Comparison of ENCODE assay signal across 8 cellular contexts in genomic region chr18:22933958-22934423, GRCh38. TPM values are rescaled to one million over a fixed set of nuclear protein-coding genes. Genes with fewer than 3 reads are reported as not detected.
DNase-seq lines count a peak whose midpoint lies in the region; ATAC-seq and TF ChIP-seq lines count a peak whose summit lies in the region.

No MANE protein-coding gene starts in this region.

- no peak for DNase-seq in CD4-positive, alpha-beta memory T cell
- DNase-seq in MG63 (no peak), choroid plexus epithelial cell (ENCODE audit: low read depth) (peak; percentile 19), nephron progenitor cell (no peak), putamen (ENCODE audit: low spot score) (no peak), RPMI8226 (no peak), HCEC 1CT (no peak)

- no peak for TF ChIP-seq CTCF in choroid plexus epithelial cell (conservative IDR thresholded peaks at IDR 0.05; ENCODE audit: low read depth, low read length)
- TF ChIP-seq CTCF in nephron progenitor cell (IDR thresholded peaks at IDR 0.05) = no peak

- peaks cover 7% of the 10 kb centered on the region for H3K4me1 ChIP-seq in CD4-positive, alpha-beta memory T cell (ENCODE audit: insufficient read depth, low read length)

- H3K4me3 ChIP-seq in CD4-positive, alpha-beta memory T cell (ENCODE audit: low read length in 2 of 2) = peak overlapping the region; percentile 59 to 90
- H3K4me3 ChIP-seq in MG63 (peak overlapping the region; percentile 83), choroid plexus epithelial cell (ENCODE audit: low read depth, low read length) (peak overlapping the region; percentile 86)

- intact Hi-C loops in CD4-positive, alpha-beta memory T cell (cut with micrococcal nuclease) = loop anchor here (2.0 to 5.0 kb wide), 5 partner anchors 137 to 653 kb away; partner anchors contain the start of genes NPC1, RIOK3 and RMC1

- peak overlapping the region; percentile 62 to 98 (median 93) for H3K27ac Mint-ChIP-seq in CD4-positive, alpha-beta memory T cell
- peak overlapping the region; percentile 83 for H3K27ac Mint-ChIP-seq in nephron progenitor cell

- POLR2A ChIA-PET in CD4-positive, alpha-beta memory T cell (lab: Charles Lee; ENCODE audit: partially characterized antibody) = interaction anchor here (1.3 kb wide), 1 partner anchor 50 kb away, joined by 5 read pairs; no protein-coding TSS in a partner anchor

- no peaks in the 10 kb centered on the region for H3K27me3 ChIP-seq in CD4-positive, alpha-beta memory T cell (ENCODE audit: insufficient read depth, low read length)
- H3K27me3 ChIP-seq in MG63 = no peaks in the 10 kb centered on the region

- peak overlapping the region; percentile 82 for H3K27ac ChIP-seq in CD4-positive, alpha-beta memory T cell (ENCODE audit: low read depth, low read length)

- peaks cover 0 to 2% of the 10 kb centered on the region in 2 donors for H3K36me3 Mint-ChIP-seq in CD4-positive, alpha-beta memory T cell
- H3K36me3 Mint-ChIP-seq in nephron progenitor cell (ENCODE audit: low read depth) = peaks cover 27% of the 10 kb centered on the region

- no peaks in the 10 kb centered on the region for H3K9me3 Mint-ChIP-seq in CD4-positive, alpha-beta memory T cell
- H3K9me3 Mint-ChIP-seq in nephron progenitor cell = no peaks in the 10 kb centered on the region

- H3K9me3 ChIP-seq in CD4-positive, alpha-beta memory T cell (ENCODE audit: control insufficient read depth in 1 of 2, low read length in 2 of 2) = no peaks in the 10 kb centered on the region
- no peaks in the 10 kb centered on the region for H3K9me3 ChIP-seq in MG63

- ATAC-seq in GM21390 (IDR thresholded peaks at IDR 0.05; ENCODE audit: unreplicated experiment) = peak; percentile 4

- H3K27me3 Mint-ChIP-seq in CD4-positive, alpha-beta memory T cell = no peaks in the 10 kb centered on the region
- H3K27me3 Mint-ChIP-seq in nephron progenitor cell (ENCODE audit: low read depth, poor library complexity) = peaks cover 4% of the 10 kb centered on the region

- H3K4me1 Mint-ChIP-seq in CD4-positive, alpha-beta memory T cell = peaks cover 10 to 16% (median 12%) of the 10 kb centered on the region in 4 donors
- peaks cover 58% of the 10 kb centered on the region for H3K4me1 Mint-ChIP-seq in nephron progenitor cell

- CTCF ChIA-PET in CD4-positive, alpha-beta memory T cell (lab: Charles Lee; ENCODE audit: partially characterized antibody) = interaction anchor here (6.5 kb wide), 1 partner anchor 46 kb away, joined by 132 read pairs; no protein-coding TSS in a partner anchor

- H3K4me3 Mint-ChIP-seq in CD4-positive, alpha-beta memory T cell = peak overlapping the region; percentile 85 to 94 (median 88)
- peak overlapping the region; percentile 90 for H3K4me3 Mint-ChIP-seq in nephron progenitor cell

- H3K36me3 ChIP-seq in CD4-positive, alpha-beta memory T cell (ENCODE audit: insufficient read depth, low read length) = no peaks in the 10 kb centered on the region
- peaks cover 8% of the 10 kb centered on the region for H3K36me3 ChIP-seq in MG63

RNA-seq across cellular contexts. Expression of gene RBBP8, which starts 0.9 kb away (rescaled TPM):
- total RNA-seq in CD4-positive, alpha-beta memory T cell = 1 to 10 TPM; 1.4 to 3.0 TPM
- 1 to 10 TPM; 1.9 to 3.0 TPM for polyA plus RNA-seq in CD4-positive, alpha-beta memory T cell
- 19.4 and 27.7 TPM in 2 replicates for total RNA-seq in MG63 (2014; rRNA removed; shearing (Covaris generic); ENCODE audit: low replicate concordance)
